ENCODE assay signal across 12 cellular contexts in genomic region chr3:195208631-195209030, GRCh38.
DNase-seq lines count a peak whose midpoint lies in the region; ATAC-seq and TF ChIP-seq lines count a peak whose summit lies in the region.
"Had no signal": no experiment of that assay in that cellular context is flagged by ENCODE, and none has a peak within 500 bp of the region (broad histone marks: within the 10 kb centered on the region; RNA-seq: fewer than 3 reads in every experiment).

No MANE protein-coding gene starts in this region.

- no peaks in the 10 kb centered on the region for H3K36me3 ChIP-seq in ACC112 (ENCODE audit: insufficient read depth, low read length)
- H3K36me3 ChIP-seq in MM.1S (replicated peaks; ENCODE audit: insufficient read depth, low read length): no peaks in the 10 kb centered on the region
- H3K36me3 ChIP-seq in esophagus (ENCODE audit: control insufficient read depth in 2 of 2, insufficient read depth in 2 of 2, low read length in 1 of 2): no peaks in the 10 kb centered on the region
- H3K36me3 ChIP-seq in psoas muscle (ENCODE audit: insufficient read depth in 1 of 2, low read depth in 1 of 2): no peaks in the 10 kb centered on the region
- H3K36me3 ChIP-seq: neutrophil had no signal

- no peak overlapping the region for H3K9ac ChIP-seq in MM.1S (ENCODE audit: low read length)

- intact Hi-C loops in psoas muscle (cut with DNase I): no loop called here

- H3K27me3 ChIP-seq in ACC112 (ENCODE audit: insufficient read depth, low read length): no peaks in the 10 kb centered on the region
- H3K27me3 ChIP-seq in MM.1S (replicated peaks; ENCODE audit: insufficient read depth, low read length): peaks cover 5% of the 10 kb centered on the region; the same call in 1 of the 2 replicates
- no peaks in the 10 kb centered on the region for H3K27me3 ChIP-seq in esophagus (ENCODE audit: control insufficient read depth in 1 of 2, insufficient read depth in 2 of 2, low read length in 2 of 2)
- H3K27me3 ChIP-seq in psoas muscle (ENCODE audit: insufficient read depth in 3 of 3, low read length in 2 of 3): no peaks in the 10 kb centered on the region
- H3K27me3 ChIP-seq: neutrophil had no signal

- WGBS in esophagus, 2 donors: 88 to 93% methylated on average over 7 of the region's 7 CpGs
- 86 to 89% (median 88%) methylated on average over 7 of the region's 7 CpGs for WGBS in psoas muscle, 3 donors

- no peak for TF ChIP-seq CTCF in MM.1S (IDR thresholded peaks at IDR 0.05; ENCODE audit: low read length)
- no peak for TF ChIP-seq CTCF in psoas muscle (IDR thresholded peaks at IDR 0.05)

- H3K4me3 ChIP-seq in ACC112 (ENCODE audit: low read depth, low read length) (peak overlapping the region; percentile 68; the same call in 1 of the 2 replicates), MM.1S (ENCODE audit: low read length) (peak overlapping the region; percentile 9; the same call in 1 of the 2 replicates), esophagus (ENCODE audit: low read depth in 1 of 2, low read length in 2 of 2) (no peak overlapping the region), psoas muscle (no peak overlapping the region)

- H3K9me3 ChIP-seq in MM.1S (replicated peaks; ENCODE audit: insufficient read depth, low read length) (no peaks in the 10 kb centered on the region), esophagus (ENCODE audit: control insufficient read depth in 2 of 2, insufficient read depth in 1 of 2, low read depth in 1 of 2, low read length in 1 of 2) (no peaks in the 10 kb centered on the region), psoas muscle (no peaks in the 10 kb centered on the region)
- H3K9me3 ChIP-seq: neutrophil had no signal

- no peaks in the 10 kb centered on the region for H4K20me1 ChIP-seq in MM.1S (ENCODE audit: insufficient read depth, low read length)

- H2AFZ ChIP-seq in ACC112 (ENCODE audit: low read length, unreplicated experiment): no peak overlapping the region
- no peak overlapping the region for H2AFZ ChIP-seq in MM.1S (ENCODE audit: low read length)

- H3K4me2 ChIP-seq in MM.1S (ENCODE audit: low read depth, low read length): peak overlapping the region; percentile 55

- H3K79me2 ChIP-seq in ACC112 (ENCODE audit: control insufficient read depth, insufficient read depth, low read length, unreplicated experiment) (peaks cover 20% of the 10 kb centered on the region), MM.1S (ENCODE audit: low read length) (no peaks in the 10 kb centered on the region)

- peaks cover 18% of the 10 kb centered on the region for H3F3A ChIP-seq in MM.1S (ENCODE audit: insufficient read depth, low read length)

- peak overlapping the region; percentile 82 for H3K27ac ChIP-seq in ACC112 (ENCODE audit: low read depth, low read length)
- no peak overlapping the region; the same call in 1 of the 2 replicates for H3K27ac ChIP-seq in MM.1S (ENCODE audit: low read length)
- peak overlapping the region; percentile 82 to 88 for H3K27ac ChIP-seq in esophagus (ENCODE audit: low read depth in 2 of 2, low read length in 1 of 2)
- peak overlapping the region; percentile 69 for H3K27ac ChIP-seq in psoas muscle
- H3K27ac ChIP-seq: C4-2B, neutrophil had no signal

- no peaks in the 10 kb centered on the region for H3K9me2 ChIP-seq in MM.1S (replicated peaks; ENCODE audit: insufficient read depth, low read length)

- DNase-seq in MM.1S (no peak), psoas muscle (no peak), NCI-H69 (lab: John Stamatoyannopoulos, UW) (no peak), DMS 273 (lab: John Stamatoyannopoulos, UW; ENCODE audit: unreplicated experiment) (no peak), activated gamma-delta T cell (lab: John Stamatoyannopoulos, UW) (no peak), NCI-H82 (lab: John Stamatoyannopoulos, UW) (no peak)
- DNase-seq: stimulated activated CD4-positive, alpha-beta T cell treated with anti-CD3 and anti-CD28 coated beads, Interleukin-4, amount 100 ng/mL, for 1 hour; substantia nigra had no signal

- H3K4me1 ChIP-seq in ACC112 (ENCODE audit: control insufficient read depth, insufficient read depth, low read length, unreplicated experiment) (peaks cover 56% of the 10 kb centered on the region), MM.1S (ENCODE audit: low read length) (peaks cover 17% of the 10 kb centered on the region), esophagus (ENCODE audit: control insufficient read depth in 2 of 2, insufficient read depth in 2 of 2, low read length in 1 of 2) (peaks cover 8 to 21% of the 10 kb centered on the region in 2 donors), psoas muscle (peaks cover 37% of the 10 kb centered on the region)

- no peak for ATAC-seq in psoas muscle

Comparison
In these comparisons a context has a peak if more than half of its experiments do, and no peak if none do; other contexts are left out.
1. H3K4me3 ChIP-seq: peak in ACC112 (single experiment) and MM.1S (single experiment); none in esophagus (0 of 2) and psoas muscle (single experiment).